Comparison of ENCODE assay signal across 14 cellular contexts in genomic region chr7:35839860-35840854, GRCh38. TPM values are rescaled to one million over a fixed set of nuclear protein-coding genes. Genes with fewer than 3 reads are reported as not detected.
DNase-seq lines count a peak whose midpoint lies in the region; ATAC-seq, FAIRE-seq and TF ChIP-seq lines count a peak whose summit lies in the region.
"Had no signal": no experiment of that assay in that cellular context is flagged by ENCODE, and none has a peak within 500 bp of the region (broad histone marks: within the 10 kb centered on the region; RNA-seq: fewer than 3 reads in every experiment).

No MANE protein-coding gene starts in this region.

- peak; percentile 100 for FAIRE-seq in H54 (lab: Jason Lieb, UNC)

- TF ChIP-seq EP300 in transverse colon (IDR thresholded peaks at IDR 0.05; ENCODE audit: low read depth): no peak

- WGBS in transverse colon (ENCODE audit: low coverage in 1 of 2), 2 donors: 88 to 100% methylated on average over 1 of the region's 1 CpG

- no peak overlapping the region for H3K27ac ChIP-seq in transverse colon
- H3K27ac ChIP-seq: adrenal gland, upper lobe of right lung had no signal

- H3K27me3 Mint-ChIP-seq in stimulated activated naive CD8-positive, alpha-beta T cell treated with anti-CD3 and anti-CD28 coated beads, Interleukin-15, amount 100 ng/mL, for 72 hours: no peaks in the 10 kb centered on the region

- H3K9me3 ChIP-seq in transverse colon: no peaks in the 10 kb centered on the region
- H3K9me3 ChIP-seq: adrenal gland, Caco-2, upper lobe of right lung had no signal

- in situ Hi-C loops in ACHN (cut with HindIII; ENCODE audit: low pct_ligation_motif_present, low pct_unique_long_range_greater_than_20kb, low sequenced_read_pairs) (no loop called here), transverse colon (cut with MboI; ENCODE audit: low pct_ligation_motif_present in 1 of 4, low pct_unique_long_range_greater_than_20kb in 1 of 4, low sequenced_read_pairs in 3 of 4) (no loop called here)

- H3K27ac Mint-ChIP-seq in stimulated activated naive CD8-positive, alpha-beta T cell treated with anti-CD3 and anti-CD28 coated beads, Interleukin-15, amount 100 ng/mL, for 72 hours: peak overlapping the region in 1 of 2 donors; percentile 74

- peaks cover 0 to 7% (median 2%) of the 10 kb centered on the region in 4 donors for H3K4me1 ChIP-seq in transverse colon
- H3K4me1 ChIP-seq: Caco-2, upper lobe of right lung had no signal

- TF ChIP-seq POLR2A in H54 (IDR thresholded peaks at IDR 0.05; ENCODE audit: low read depth, low read length) (no peak), transverse colon (IDR thresholded peaks at IDR 0.05) (no peak)

- no peak overlapping the region for H3K4me3 ChIP-seq in transverse colon
- H3K4me3 ChIP-seq: adrenal gland, upper lobe of right lung had no signal

- no peak overlapping the region for H3K4me3 Mint-ChIP-seq in stimulated activated naive CD8-positive, alpha-beta T cell treated with anti-CD3 and anti-CD28 coated beads, Interleukin-15, amount 100 ng/mL, for 72 hours

- H3K36me3 ChIP-seq in transverse colon: peaks cover 0 to 6% (median 0%) of the 10 kb centered on the region in 4 donors
- H3K36me3 ChIP-seq: adrenal gland had no signal

- intact Hi-C loops in transverse colon (cut with DNase I; ENCODE audit: low total_unique reads): no loop called here

- DNase-seq in ACHN (peak; percentile 71), H54 (ENCODE audit: insufficient read length, low spot score) (peak; percentile 22), fibroblast of peridontal ligament (ENCODE audit: extremely low read depth) (peak; percentile 27), transverse colon (no peak), omental fat pad (ENCODE audit: low spot score) (no peak)
- DNase-seq in stimulated activated naive CD8-positive, alpha-beta T cell treated with anti-CD3 and anti-CD28 coated beads, Interleukin-15, amount 100 ng/mL, for 72 hours: no peak
- DNase-seq: activated CD4-positive, alpha-beta T cell treated with anti-CD3 and anti-CD28 coated beads, Interleukin-2, amount 50 U/mL, for 1 hour; adrenal gland; Caco-2; foreskin melanocyte; KG1; upper lobe of right lung had no signal

- TF ChIP-seq CTCF in transverse colon (IDR thresholded peaks at IDR 0.05) (no peak), omental fat pad (IDR thresholded peaks at IDR 0.05) (no peak)

- ATAC-seq in SK-N-SH treated with all-trans-retinoic acid at 6 μM for 48 hours: peak; percentile 93
- ATAC-seq in GM18909 (IDR thresholded peaks at IDR 0.05; ENCODE audit: poor library complexity, unreplicated experiment): no peak
- no peak for ATAC-seq in omental fat pad (ENCODE audit: low FRiP score)
- ATAC-seq in stimulated activated naive CD8-positive, alpha-beta T cell treated with anti-CD3 and anti-CD28 coated beads, Interleukin-15, amount 100 ng/mL, for 72 hours: no peak
- ATAC-seq: upper lobe of right lung had no signal

- H3K4me1 Mint-ChIP-seq in stimulated activated naive CD8-positive, alpha-beta T cell treated with anti-CD3 and anti-CD28 coated beads, Interleukin-15, amount 100 ng/mL, for 72 hours: peaks cover 36% of the 10 kb centered on the region

- H3K27me3 ChIP-seq in transverse colon: no peaks in the 10 kb centered on the region
- H3K27me3 ChIP-seq: adrenal gland, upper lobe of right lung had no signal

- H3K9me3 Mint-ChIP-seq in stimulated activated naive CD8-positive, alpha-beta T cell treated with anti-CD3 and anti-CD28 coated beads, Interleukin-15, amount 100 ng/mL, for 72 hours: no peaks in the 10 kb centered on the region

TF ChIP-seq in SK-N-SH treated with all-trans-retinoic acid at 6 μM for 48 hours, 23 proteins besides CTCF, POLR2A, EP300 and RAD21:
- TF ChIP-seq ISL1 (CRISPR knock-in tag; IDR thresholded peaks at IDR 0.05) (peak; percentile 61; the same call in 1 of the 2 replicates), ARNTL (CRISPR knock-in tag; IDR thresholded peaks at IDR 0.05; ENCODE audit: borderline replicate concordance, low read depth) (no peak)
TF ChIP-seq in SK-N-SH treated with all-trans-retinoic acid at 6 μM for 48 hours: peak in this region for 1.

RNA-seq across cellular contexts. Expression of gene SEPTIN7, which starts 39.3 kb away (rescaled TPM):
- 100 to 1,000 TPM in 2 of 4 donors, 10 to 100 TPM in 2; 73.2 to 131 (median 101) TPM for total RNA-seq in transverse colon
- total RNA-seq in omental fat pad: 100 to 1,000 TPM; 157 to 252 (median 192) TPM

Comparison
In these comparisons a context has a peak if more than half of its experiments do, and no peak if none do; other contexts are left out.
1. DNase-seq: peak in ACHN (single experiment), H54 (single experiment) and fibroblast of peridontal ligament (single experiment); none in transverse colon (single experiment), omental fat pad (single experiment) and stimulated activated naive CD8-positive, alpha-beta T cell treated with anti-CD3 and anti-CD28 coated beads, Interleukin-15, amount 100 ng/mL, for 72 hours (0 of 2).